Comparison of ENCODE assay signal across 8 cellular contexts in genomic region chr2:176122633-176123482, GRCh38. TPM values are rescaled to one million over a fixed set of nuclear protein-coding genes. Genes with fewer than 3 reads are reported as not detected.
DNase-seq lines count a peak whose midpoint lies in the region; ATAC-seq lines count a peak whose summit lies in the region.

Gene HOXD9 (plus strand): TSS chr2:176122719. CDS start chr2:176122769, 50 bp downstream.

- CTCF ChIA-PET in activated CD4-positive, alpha-beta T cell treated with anti-CD3 and anti-CD28 coated beads for 36 hours (lab: Charles Lee): interaction anchor here (0.7 to 1.2 kb wide), 4 partner anchors 9 to 529 kb away, joined by 3 to 4 read pairs (median 3); no protein-coding TSS in a partner anchor

- peaks cover 3% of the 10 kb centered on the region for H3K9me3 Mint-ChIP-seq in activated CD4-positive, alpha-beta T cell treated with anti-CD3 and anti-CD28 coated beads for 36 hours (ENCODE audit: low read depth)
- peaks cover 3% of the 10 kb centered on the region for H3K9me3 Mint-ChIP-seq in activated naive CD8-positive, alpha-beta T cell (ENCODE audit: low read depth)
- H3K9me3 Mint-ChIP-seq in immature natural killer cell: peaks cover 0 to 27% (median 6%) of the 10 kb centered on the region in 6 donors
- H3K9me3 Mint-ChIP-seq in stimulated activated naive B cell treated with anti-CD40 and anti-IgM and Interleukin-4, amounts not matched to agents 10 μg/mL and 1 μg/mL and 100 μg/mL, for 72 hours: no peaks in the 10 kb centered on the region
- no peaks in the 10 kb centered on the region for H3K9me3 Mint-ChIP-seq in stimulated activated memory B cell treated with anti-CD40 and anti-IgM and Interleukin-4, amounts not matched to agents 10 μg/mL and 1 μg/mL and 100 μg/mL, for 72 hours

- ATAC-seq in activated CD4-positive, alpha-beta T cell treated with anti-CD3 and anti-CD28 coated beads for 36 hours: peak; percentile 64
- ATAC-seq in stimulated activated naive B cell treated with anti-CD40 and anti-IgM and Interleukin-4, amounts not matched to agents 10 μg/mL and 1 μg/mL and 100 μg/mL, for 72 hours (replicated peaks): no peak
- no peak for ATAC-seq in stimulated activated memory B cell treated with anti-CD40 and anti-IgM and Interleukin-4, amounts not matched to agents 10 μg/mL and 1 μg/mL and 100 μg/mL, for 72 hours

- H3K36me3 Mint-ChIP-seq in activated CD4-positive, alpha-beta T cell treated with anti-CD3 and anti-CD28 coated beads for 36 hours (ENCODE audit: low read depth): no peaks in the 10 kb centered on the region
- peaks cover 2% of the 10 kb centered on the region for H3K36me3 Mint-ChIP-seq in activated naive CD8-positive, alpha-beta T cell
- H3K36me3 Mint-ChIP-seq in immature natural killer cell: peaks cover 0 to 9% (median 3%) of the 10 kb centered on the region in 3 donors
- H3K36me3 Mint-ChIP-seq in stimulated activated naive B cell treated with anti-CD40 and anti-IgM and Interleukin-4, amounts not matched to agents 10 μg/mL and 1 μg/mL and 100 μg/mL, for 72 hours: peaks cover 0 to 2% of the 10 kb centered on the region in 2 donors
- no peaks in the 10 kb centered on the region for H3K36me3 Mint-ChIP-seq in stimulated activated memory B cell treated with anti-CD40 and anti-IgM and Interleukin-4, amounts not matched to agents 10 μg/mL and 1 μg/mL and 100 μg/mL, for 72 hours

- peaks cover 72% of the 10 kb centered on the region for H3K27me3 Mint-ChIP-seq in activated CD4-positive, alpha-beta T cell treated with anti-CD3 and anti-CD28 coated beads for 36 hours
- peaks cover 54% of the 10 kb centered on the region for H3K27me3 Mint-ChIP-seq in activated naive CD8-positive, alpha-beta T cell
- H3K27me3 Mint-ChIP-seq in immature natural killer cell (ENCODE audit: low read depth in 3 of 3): peaks cover 58 to 73% (median 70%) of the 10 kb centered on the region in 3 donors
- peaks cover 74 to 76% of the 10 kb centered on the region in 2 donors for H3K27me3 Mint-ChIP-seq in stimulated activated naive B cell treated with anti-CD40 and anti-IgM and Interleukin-4, amounts not matched to agents 10 μg/mL and 1 μg/mL and 100 μg/mL, for 72 hours
- H3K27me3 Mint-ChIP-seq in stimulated activated memory B cell treated with anti-CD40 and anti-IgM and Interleukin-4, amounts not matched to agents 10 μg/mL and 1 μg/mL and 100 μg/mL, for 72 hours: peaks cover 81% of the 10 kb centered on the region

- H3K27ac Mint-ChIP-seq in activated CD4-positive, alpha-beta T cell treated with anti-CD3 and anti-CD28 coated beads for 36 hours: no peak within 1 kb of the TSS
- H3K27ac Mint-ChIP-seq in activated naive CD8-positive, alpha-beta T cell: no peak within 1 kb of the TSS
- H3K27ac Mint-ChIP-seq in immature natural killer cell: no peak within 1 kb of the TSS
- peak within 1 kb of the TSS; percentile 76 for H3K27ac Mint-ChIP-seq in stimulated activated naive B cell treated with anti-CD40 and anti-IgM and Interleukin-4, amounts not matched to agents 10 μg/mL and 1 μg/mL and 100 μg/mL, for 72 hours
- H3K27ac Mint-ChIP-seq in stimulated activated memory B cell treated with anti-CD40 and anti-IgM and Interleukin-4, amounts not matched to agents 10 μg/mL and 1 μg/mL and 100 μg/mL, for 72 hours: no peak within 1 kb of the TSS

- H3K4me3 Mint-ChIP-seq in activated CD4-positive, alpha-beta T cell treated with anti-CD3 and anti-CD28 coated beads for 36 hours: peak within 1 kb of the TSS; percentile 52
- peak within 1 kb of the TSS; percentile 76 for H3K4me3 Mint-ChIP-seq in activated naive CD8-positive, alpha-beta T cell
- peak within 1 kb of the TSS; percentile 58 to 72 (median 69) for H3K4me3 Mint-ChIP-seq in immature natural killer cell
- peak within 1 kb of the TSS; percentile 67 to 70 for H3K4me3 Mint-ChIP-seq in stimulated activated naive B cell treated with anti-CD40 and anti-IgM and Interleukin-4, amounts not matched to agents 10 μg/mL and 1 μg/mL and 100 μg/mL, for 72 hours
- no peak within 1 kb of the TSS for H3K4me3 Mint-ChIP-seq in stimulated activated memory B cell treated with anti-CD40 and anti-IgM and Interleukin-4, amounts not matched to agents 10 μg/mL and 1 μg/mL and 100 μg/mL, for 72 hours

- POLR2A ChIA-PET in activated CD4-positive, alpha-beta T cell treated with anti-CD3 and anti-CD28 coated beads for 36 hours (lab: Charles Lee): interaction anchor here (0.7 kb wide), 1 partner anchor 49 kb away, joined by 3 read pairs; no protein-coding TSS in a partner anchor

- H3K4me1 Mint-ChIP-seq in activated CD4-positive, alpha-beta T cell treated with anti-CD3 and anti-CD28 coated beads for 36 hours: peaks cover 13% of the 10 kb centered on the region
- H3K4me1 Mint-ChIP-seq in activated naive CD8-positive, alpha-beta T cell (ENCODE audit: low read depth): peaks cover 11% of the 10 kb centered on the region
- peaks cover 13 to 23% of the 10 kb centered on the region in 2 donors for H3K4me1 Mint-ChIP-seq in immature natural killer cell
- H3K4me1 Mint-ChIP-seq in stimulated activated naive B cell treated with anti-CD40 and anti-IgM and Interleukin-4, amounts not matched to agents 10 μg/mL and 1 μg/mL and 100 μg/mL, for 72 hours: peaks cover 10 to 16% of the 10 kb centered on the region in 2 donors
- peaks cover 7% of the 10 kb centered on the region for H3K4me1 Mint-ChIP-seq in stimulated activated memory B cell treated with anti-CD40 and anti-IgM and Interleukin-4, amounts not matched to agents 10 μg/mL and 1 μg/mL and 100 μg/mL, for 72 hours

- intact Hi-C loops in activated CD4-positive, alpha-beta T cell treated with anti-CD3 and anti-CD28 coated beads for 36 hours (cut with DNase I, micrococcal nuclease): loop anchor here (2.0 to 10.0 kb wide), 4 partner anchors 16 to 1788 kb away; partner anchors contain the start of genes EVX2 (in 2 of the 2), HOXD11 (in 1 of the 2) and SP9 (in 1 of the 2)

- peak; percentile 64 for DNase-seq in activated CD4-positive, alpha-beta T cell treated with anti-CD3 and anti-CD28 coated beads for 36 hours
- DNase-seq in activated CD4-positive, alpha-beta T cell treated with anti-CD3 and anti-CD28 coated beads for 1 hour: no peak
- DNase-seq in immature natural killer cell: peak; percentile 19 to 37 (median 29)
- DNase-seq in stimulated activated naive B cell treated with anti-CD40 and anti-IgM and Interleukin-4, amounts not matched to agents 10 μg/mL and 1 μg/mL and 100 μg/mL, for 72 hours: no peak
- DNase-seq in NOMO-1 treated with dmso at 0.1 percent for 144 hours (lab: John Stamatoyannopoulos, UW; ENCODE audit: unreplicated experiment): no peak
- DNase-seq in NCI-H774 (lab: John Stamatoyannopoulos, UW): no peak

RNA-seq across cellular contexts. Expression of gene HOXD9, which starts in this region (rescaled TPM):
- not detected for total RNA-seq in activated CD4-positive, alpha-beta T cell treated with anti-CD3 and anti-CD28 coated beads for 36 hours
- not detected for polyA plus RNA-seq in immature natural killer cell

Comparison
In these comparisons a context has a peak if more than half of its experiments do, and no peak if none do; other contexts are left out.
1. Peak in DNase-seq and ATAC-seq in activated CD4-positive, alpha-beta T cell treated with anti-CD3 and anti-CD28 coated beads for 36 hours; RNA of the gene not detected or under 1 TPM.
2. Peak in DNase-seq in immature natural killer cell; RNA of the gene not detected or under 1 TPM.